Comparison of ENCODE assay signal across 1 cellular context in the genomic region with DNA sequence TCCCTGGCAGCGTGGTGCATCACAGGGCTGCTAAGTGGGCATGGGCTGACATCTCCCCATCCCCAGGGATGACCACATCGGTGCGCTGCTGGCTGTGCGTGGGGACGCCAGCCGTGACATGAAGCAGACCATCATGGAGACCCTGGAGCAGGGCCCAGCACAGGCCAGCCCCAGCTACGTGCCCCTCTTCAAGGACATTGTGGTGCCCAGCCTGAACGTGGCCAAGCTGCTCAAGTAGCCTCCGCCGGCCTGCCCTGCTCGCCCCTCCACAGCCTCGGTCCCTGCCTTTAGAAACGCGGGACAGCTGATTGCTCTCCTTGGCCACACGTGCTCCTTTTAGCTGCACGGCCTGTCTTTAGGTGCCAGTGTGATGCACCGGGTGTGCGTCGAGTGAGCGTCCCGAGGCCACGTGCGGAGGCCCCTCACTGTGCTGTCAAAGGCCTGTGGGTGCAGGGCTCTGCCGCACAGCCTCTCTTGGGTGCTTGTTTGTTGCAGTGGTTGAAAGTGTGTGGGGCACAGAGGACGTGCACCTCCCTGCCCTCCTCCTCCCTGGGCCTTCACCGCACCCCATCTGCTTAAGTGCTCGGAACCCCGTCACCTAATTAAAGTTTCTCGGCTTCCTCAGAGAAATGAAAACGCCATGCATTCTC.
TF ChIP-seq lines count a peak whose summit lies in the region.

No MANE protein-coding gene starts in this region.

TF ChIP-seq in endothelial cell of umbilical vein, 7 proteins besides CTCF, POLR2A, EP300 and RAD21:
- TF ChIP-seq MYC (IDR thresholded peaks at IDR 0.05; ENCODE audit: low read depth, low read length) (no peak), POLR2AphosphoS5 (IDR thresholded peaks at IDR 0.05; ENCODE audit: insufficient read depth, low read depth, low read length) (no peak), FOS (IDR thresholded peaks at IDR 0.05; ENCODE audit: borderline replicate concordance, insufficient read depth, low read length) (no peak), EZH2 (IDR thresholded peaks at IDR 0.05; ENCODE audit: borderline replicate concordance, low read depth, low read length, severe bottlenecking) (no peak), GATA2 (IDR thresholded peaks at IDR 0.05; ENCODE audit: insufficient read depth, insufficient read length, low read depth, low read length) (no peak), JUN (IDR thresholded peaks at IDR 0.05; ENCODE audit: borderline replicate concordance, insufficient read depth, insufficient read length, low read depth) (no peak)
- TF ChIP-seq, protein P1, sequence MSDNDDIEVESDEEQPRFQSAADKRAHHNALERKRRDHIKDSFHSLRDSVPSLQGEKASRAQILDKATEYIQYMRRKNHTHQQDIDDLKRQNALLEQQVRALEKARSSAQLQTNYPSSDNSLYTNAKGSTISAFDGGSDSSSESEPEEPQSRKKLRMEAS (IDR thresholded peaks at IDR 0.05; ENCODE audit: insufficient read depth, insufficient read length), result no peak
